8 cellular contexts compared by ENCODE assay signal in genomic region chr7:48109848-48110663, GRCh38. TPM values are rescaled to one million over a fixed set of nuclear protein-coding genes. Genes with fewer than 3 reads are reported as not detected.
DNase-seq lines count a peak whose midpoint lies in the region; ATAC-seq, FAIRE-seq and TF ChIP-seq lines count a peak whose summit lies in the region.

No MANE protein-coding gene starts in this region.

- H3K27me3 ChIP-seq in DND-41 (ENCODE audit: insufficient read depth, low read length, poor library complexity) (no peaks in the 10 kb centered on the region), Peyer's patch (no peaks in the 10 kb centered on the region), parathyroid adenoma (ENCODE audit: control insufficient read depth, insufficient read depth, low read length) (no peaks in the 10 kb centered on the region)

- H3K4me3 ChIP-seq in DND-41 (ENCODE audit: low read depth in 1 of 2, low read length in 2 of 2) (no peak overlapping the region), Peyer's patch (no peak overlapping the region), parathyroid adenoma (ENCODE audit: low read depth, low read length) (no peak overlapping the region)

- peaks cover 9% of the 10 kb centered on the region for H3K4me1 Mint-ChIP-seq in activated T-helper 17 cell treated with anti-CD3 and anti-CD28 coated beads, Interleukin-2, amount 50 U/mL, for 72 hours

- DNase-seq in DND-41 (peak; percentile 66), HPDE6-E6E7 (ENCODE audit: extremely low spot score) (peak; percentile 73), Peyer's patch (peak; percentile 87 to 96 (median 91)), frontal cortex (ENCODE audit: low spot score in 2 of 2) (peak; percentile 41 to 71), urothelium cell line (ENCODE audit: low spot score) (peak; percentile 80)

- no peak overlapping the region for H3K4me2 ChIP-seq in DND-41 (ENCODE audit: insufficient read depth, low read length)
- peak overlapping the region; percentile 2 for H3K4me2 ChIP-seq in parathyroid adenoma (ENCODE audit: low read length)

- no peaks in the 10 kb centered on the region for H3K4me1 ChIP-seq in DND-41 (ENCODE audit: insufficient read depth, low read length)
- peaks cover 0 to 3% (median 0%) of the 10 kb centered on the region in 4 donors for H3K4me1 ChIP-seq in Peyer's patch
- peaks cover 6% of the 10 kb centered on the region for H3K4me1 ChIP-seq in parathyroid adenoma

- H3K36me3 Mint-ChIP-seq in activated T-helper 17 cell treated with anti-CD3 and anti-CD28 coated beads, Interleukin-2, amount 50 U/mL, for 72 hours (ENCODE audit: low read depth) = peaks cover 51% of the 10 kb centered on the region

- peak overlapping the region; percentile 28 for H3K27ac Mint-ChIP-seq in activated T-helper 17 cell treated with anti-CD3 and anti-CD28 coated beads, Interleukin-2, amount 50 U/mL, for 72 hours

- H3K79me2 ChIP-seq in DND-41 (ENCODE audit: insufficient read depth, low read length) (no peaks in the 10 kb centered on the region), parathyroid adenoma (no peaks in the 10 kb centered on the region)

- H3K9me3 ChIP-seq in DND-41 (ENCODE audit: insufficient read depth, low read length, severe bottlenecking) (no peaks in the 10 kb centered on the region), Peyer's patch (no peaks in the 10 kb centered on the region), parathyroid adenoma (ENCODE audit: control insufficient read depth, low read length) (no peaks in the 10 kb centered on the region)

- H4K20me1 ChIP-seq in DND-41 (ENCODE audit: insufficient read depth, low read length) = no peaks in the 10 kb centered on the region

- TF ChIP-seq CTCF in DND-41 (IDR thresholded peaks at IDR 0.05; ENCODE audit: borderline replicate concordance, extremely low read depth, low read length, poor library complexity, severe bottlenecking) = peak; percentile 97
- peak; percentile 97 to 99 (median 98) for TF ChIP-seq CTCF in Peyer's patch (IDR thresholded peaks at IDR 0.05)
- peak; percentile 100 for TF ChIP-seq CTCF in parathyroid adenoma (IDR thresholded peaks at IDR 0.05)

- FAIRE-seq in frontal cortex (lab: Jason Lieb, UNC) (no peak), urothelium cell line (lab: Jason Lieb, UNC) (peak; percentile 98)

- H3K27me3 Mint-ChIP-seq in activated T-helper 17 cell treated with anti-CD3 and anti-CD28 coated beads, Interleukin-2, amount 50 U/mL, for 72 hours = no peaks in the 10 kb centered on the region

- H3K9ac ChIP-seq in DND-41 (ENCODE audit: low read depth, low read length) (no peak overlapping the region), parathyroid adenoma (no peak overlapping the region)

- H3K4me3 Mint-ChIP-seq in activated T-helper 17 cell treated with anti-CD3 and anti-CD28 coated beads, Interleukin-2, amount 50 U/mL, for 72 hours = peak overlapping the region; percentile 15

- peak; percentile 81 for ATAC-seq in DND-41 (ENCODE audit: insufficient read depth, low read depth)
- peak; percentile 92 for ATAC-seq in GM21381 (IDR thresholded peaks at IDR 0.05; ENCODE audit: unreplicated experiment)
- peak; percentile 86 for ATAC-seq in activated T-helper 17 cell treated with anti-CD3 and anti-CD28 coated beads, Interleukin-2, amount 50 U/mL, for 72 hours (replicated peaks)

- H2AFZ ChIP-seq in DND-41 (ENCODE audit: low read depth, low read length) (no peak overlapping the region), parathyroid adenoma (peak overlapping the region; percentile 65)

- no peaks in the 10 kb centered on the region for H3K36me3 ChIP-seq in DND-41 (ENCODE audit: insufficient read depth, low read length)
- H3K36me3 ChIP-seq in Peyer's patch = peaks cover 0 to 33% (median 0%) of the 10 kb centered on the region in 3 donors
- H3K36me3 ChIP-seq in parathyroid adenoma (ENCODE audit: control insufficient read depth, insufficient read depth, low read length) = no peaks in the 10 kb centered on the region

- no peaks in the 10 kb centered on the region for H3K9me3 Mint-ChIP-seq in activated T-helper 17 cell treated with anti-CD3 and anti-CD28 coated beads, Interleukin-2, amount 50 U/mL, for 72 hours

- TF ChIP-seq POLR2A in Peyer's patch (IDR thresholded peaks at IDR 0.05) = no peak

- H3K27ac ChIP-seq in DND-41 (ENCODE audit: low read length) = no peak overlapping the region
- H3K27ac ChIP-seq in Peyer's patch = no peak overlapping the region
- H3K27ac ChIP-seq in parathyroid adenoma = no peak overlapping the region

RNA-seq across cellular contexts. Expression of gene UPP1, which starts 21.0 kb away (rescaled TPM):
- total RNA-seq in Peyer's patch = 10 to 100 TPM; 15.4 to 24.0 (median 16.4) TPM
- 10 to 100 TPM; 69.1 to 83.9 TPM for total RNA-seq in activated T-helper 17 cell treated with anti-CD3 and anti-CD28 coated beads, Interleukin-2, amount 50 U/mL, for 72 hours
- total RNA-seq in frontal cortex = 3.3 TPM
